Comparison of ENCODE assay signal across 6 cellular contexts in genomic region chrX:39741904-39742303, GRCh38.
"Had no signal": no experiment of that assay in that cellular context is flagged by ENCODE, and none has a peak within 500 bp of the region (broad histone marks: within the 10 kb centered on the region; RNA-seq: fewer than 3 reads in every experiment).

No MANE protein-coding gene starts in this region.

- H3K4me3 Mint-ChIP-seq: IgD-negative memory B cell had no signal

- H3K9me3 Mint-ChIP-seq: IgD-negative memory B cell had no signal

- DNase-seq: IMR-90 had no signal

- FAIRE-seq: HepG2, HTR-8/SVneo, K562 had no signal

- H3K27ac Mint-ChIP-seq: IgD-negative memory B cell had no signal

- H3K27ac ChIP-seq: HL-60 had no signal

- H3K36me3 Mint-ChIP-seq: IgD-negative memory B cell had no signal

- H3K4me3 ChIP-seq: K562 had no signal

- ATAC-seq: HepG2, K562 had no signal
